In the genomic region with DNA sequence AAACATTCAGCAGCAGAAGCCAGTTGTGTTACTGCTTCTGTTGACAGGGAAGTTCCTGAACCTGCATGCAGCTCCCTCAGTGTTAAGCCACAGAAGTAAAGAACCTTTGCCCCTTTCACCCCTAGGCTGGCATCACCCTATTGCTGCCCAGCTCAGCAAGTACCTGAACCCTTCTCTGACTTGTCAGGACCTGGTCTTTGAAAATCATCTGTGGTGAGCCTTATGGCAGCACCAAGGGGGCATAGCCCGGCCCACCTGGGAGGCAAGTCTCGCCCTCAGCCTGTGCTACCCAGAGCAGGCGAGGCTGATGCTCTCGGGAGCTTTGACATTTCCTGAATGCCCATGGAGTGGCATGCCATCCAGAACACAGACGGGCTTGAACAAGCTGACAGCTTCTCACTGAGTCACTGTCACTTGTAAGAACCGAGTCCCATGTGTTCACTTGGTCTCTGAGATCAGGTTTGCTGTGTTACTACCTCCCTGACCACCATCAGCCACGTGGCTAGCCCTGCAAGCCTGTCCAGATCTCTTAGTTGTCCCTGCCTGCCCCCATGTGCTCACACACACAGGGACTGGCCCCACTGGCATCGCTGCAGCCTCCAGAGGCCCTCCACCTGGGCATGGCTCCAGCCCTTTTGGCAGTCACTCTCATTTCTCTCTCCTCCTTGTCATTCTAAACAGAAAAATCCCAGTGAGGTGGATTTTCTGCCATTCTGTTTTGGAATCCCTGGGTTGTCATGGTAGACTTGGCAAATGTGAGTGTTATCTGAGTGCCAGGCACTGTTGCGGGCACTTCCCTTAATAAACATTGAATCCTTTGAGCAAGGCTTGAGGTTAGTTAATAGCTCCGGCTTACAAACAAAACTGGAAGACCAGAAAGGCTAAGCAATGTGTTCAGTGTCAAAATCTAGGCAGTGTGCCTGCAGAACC, we compare ENCODE assay signal across 11 cellular contexts. TPM values are rescaled to one million over a fixed set of nuclear protein-coding genes. Genes with fewer than 3 reads are reported as not detected.
DNase-seq lines count a peak whose midpoint lies in the region; ATAC-seq, FAIRE-seq and TF ChIP-seq lines count a peak whose summit lies in the region.
"Had no signal": no experiment of that assay in that cellular context is flagged by ENCODE, and none has a peak within 500 bp of the region (broad histone marks: within the 10 kb centered on the region; RNA-seq: fewer than 3 reads in every experiment).

No MANE protein-coding gene starts in this region.

- H3K18ac ChIP-seq in H9 (ENCODE audit: insufficient read length, low read depth, low read length): no peak overlapping the region

- no peak overlapping the region for H4K8ac ChIP-seq in H9 (replicated peaks; ENCODE audit: insufficient read length, low read depth, low read length)

- no peaks in the 10 kb centered on the region for H3K79me2 ChIP-seq in H9 (ENCODE audit: insufficient read depth, low read length)

- intact Hi-C loops in sigmoid colon (cut with DNase I): loop anchor here (5.0 kb wide), 1 partner anchor 80 kb away; the partner anchor contains the start of gene CTCF

- H3K9me3 Mint-ChIP-seq in H9: no peaks in the 10 kb centered on the region
- no peaks in the 10 kb centered on the region for H3K9me3 Mint-ChIP-seq in activated T-helper 17 cell treated with anti-CD3 and anti-CD28 coated beads, Interleukin-2, amount 50 U/mL, for 72 hours

- TF ChIP-seq CTCF in H9 (conservative IDR thresholded peaks at IDR 0.05) (no peak), VCaP (conservative IDR thresholded peaks at IDR 0.05) (no peak), sigmoid colon (IDR thresholded peaks at IDR 0.05) (no peak)

- H2BK12ac ChIP-seq in H9 (ENCODE audit: insufficient read length, low read depth, low read length): no peak overlapping the region

- H4K20me1 ChIP-seq in H9 (ENCODE audit: control insufficient read depth, insufficient read depth, insufficient read length): no peaks in the 10 kb centered on the region

- WGBS in H9 (ENCODE audit: extremely low coverage, insufficient read length, low lambda C conversion rate): no CpG with 5 or more reads among the region's 10 CpGs
- 50 to 72% methylated on average over 10 of the region's 10 CpGs for WGBS in sigmoid colon, 2 donors

- H3K4me3 ChIP-seq in sigmoid colon: no peak overlapping the region

- no peak overlapping the region for H3T11ph ChIP-seq in H9 (ENCODE audit: low read length)

- no peaks in the 10 kb centered on the region for H3K27me3 ChIP-seq in H9 (ENCODE audit: insufficient read depth, low read length)
- peaks cover 18 to 29% (median 22%) of the 10 kb centered on the region in 3 donors for H3K27me3 ChIP-seq in sigmoid colon

- no peak for FAIRE-seq in frontal cortex (lab: Jason Lieb, UNC)
- FAIRE-seq: colon had no signal

- H3K27ac ChIP-seq in H9 (ENCODE audit: insufficient read length, low read depth, low read length) (no peak overlapping the region), VCaP (peak overlapping the region; percentile 80), sigmoid colon (peak overlapping the region; percentile 6 to 51 (median 50))

- H3K56ac ChIP-seq in H9 (ENCODE audit: insufficient read length, low read depth, low read length): no peak overlapping the region

- H3K4me1 ChIP-seq in H9 (ENCODE audit: insufficient read depth, low read length): no peaks in the 10 kb centered on the region
- peaks cover 0 to 32% (median 22%) of the 10 kb centered on the region in 4 donors for H3K4me1 ChIP-seq in sigmoid colon

- no peak for ATAC-seq in activated T-helper 17 cell treated with anti-CD3 and anti-CD28 coated beads, Interleukin-2, amount 50 U/mL, for 72 hours (replicated peaks)

- H3K4me3 Mint-ChIP-seq in H9: no peak overlapping the region
- H3K4me3 Mint-ChIP-seq in activated T-helper 17 cell treated with anti-CD3 and anti-CD28 coated beads, Interleukin-2, amount 50 U/mL, for 72 hours: no peak overlapping the region

- DNase-seq in H9 (no peak), frontal cortex (ENCODE audit: low spot score in 2 of 2) (peak; percentile 59 to 71), sigmoid colon (peak; percentile 89), NCI-H510A (lab: John Stamatoyannopoulos, UW) (no peak), activated T-cell treated with anti-CD3 and anti-CD28 coated beads for 4 hours (no peak)
- DNase-seq in activated T-cell treated with anti-CD3 and anti-CD28 coated beads, Interleukin-2, amount 50 U/mL, for 1 hour: no peak
- DNase-seq: activated CD4-positive, CD25-positive, alpha-beta regulatory T cell treated with anti-CD3 and anti-CD28 coated beads, Interleukin-2, amount 50 U/mL, for 72 hours; NCI-H69 had no signal

- H3K14ac ChIP-seq in H9 (ENCODE audit: insufficient read depth, low read length): no peak overlapping the region

- peaks cover 7 to 22% (median 14%) of the 10 kb centered on the region in 4 donors for H3K36me3 ChIP-seq in sigmoid colon

- H3K23ac ChIP-seq in H9 (ENCODE audit: insufficient read length, low read depth, low read length): no peak overlapping the region

- H3K23me2 ChIP-seq in H9 (ENCODE audit: insufficient read length, low read depth, low read length, poor library complexity, severe bottlenecking): peaks cover 8% of the 10 kb centered on the region

- TF ChIP-seq EP300 in sigmoid colon (IDR thresholded peaks at IDR 0.05): no peak

- H2AFZ ChIP-seq in H9 (ENCODE audit: low read length): no peak overlapping the region

- H2AK5ac ChIP-seq in H9 (ENCODE audit: insufficient read length, low read length): no peak overlapping the region

- H3K79me1 ChIP-seq in H9 (ENCODE audit: insufficient read depth, low read depth, low read length, poor library complexity, severe bottlenecking): no peaks in the 10 kb centered on the region

- no peak overlapping the region for H4K5ac ChIP-seq in H9 (ENCODE audit: insufficient read length, low read depth, low read length)

- no peak for TF ChIP-seq POLR2A in sigmoid colon (IDR thresholded peaks at IDR 0.05)

- peaks cover 8% of the 10 kb centered on the region for H3K27me3 Mint-ChIP-seq in H9 (ENCODE audit: low read depth)
- H3K27me3 Mint-ChIP-seq in activated T-helper 17 cell treated with anti-CD3 and anti-CD28 coated beads, Interleukin-2, amount 50 U/mL, for 72 hours: no peaks in the 10 kb centered on the region

- no peak overlapping the region for H2BK20ac ChIP-seq in H9 (ENCODE audit: low read depth, low read length, poor library complexity, severe bottlenecking)

- H3K9me3 ChIP-seq in H9 (ENCODE audit: control insufficient read depth, low read depth, low read length) (no peaks in the 10 kb centered on the region), sigmoid colon (peaks cover 0 to 3% (median 0%) of the 10 kb centered on the region in 4 donors)

- H3K27ac Mint-ChIP-seq in H9: peak overlapping the region in 2 of 3 experiments; percentile 10 to 31; a peak in 2 of 7 replicates
- no peak overlapping the region for H3K27ac Mint-ChIP-seq in activated T-helper 17 cell treated with anti-CD3 and anti-CD28 coated beads, Interleukin-2, amount 50 U/mL, for 72 hours

- H2BK5ac ChIP-seq in H9 (ENCODE audit: insufficient read length, low read length): no peak overlapping the region

- peaks cover 3 to 6% of the 10 kb centered on the region in 2 experiments; a peak in 2 of 4 replicates for H3K4me1 Mint-ChIP-seq in H9
- H3K4me1 Mint-ChIP-seq in activated T-helper 17 cell treated with anti-CD3 and anti-CD28 coated beads, Interleukin-2, amount 50 U/mL, for 72 hours: no peaks in the 10 kb centered on the region

- no peak overlapping the region for H2BK120ac ChIP-seq in H9 (ENCODE audit: low read depth, low read length, poor library complexity, severe bottlenecking)

- no peak overlapping the region for H4K91ac ChIP-seq in H9 (ENCODE audit: insufficient read length, low read depth, low read length)

- H3K4ac ChIP-seq in H9 (ENCODE audit: low read depth, low read length): no peak overlapping the region

- H3K9ac ChIP-seq in H9 (ENCODE audit: extremely low read depth, insufficient read length, low read length): no peak overlapping the region

- no peak overlapping the region for H3K4me2 ChIP-seq in H9 (ENCODE audit: insufficient read depth, insufficient read length, low read length)

- H2BK15ac ChIP-seq in H9 (ENCODE audit: low read depth, low read length): no peak overlapping the region

- peaks cover 7 to 28% (median 19%) of the 10 kb centered on the region in 3 experiments; a peak in 6 of 7 replicates for H3K36me3 Mint-ChIP-seq in H9 (ENCODE audit: insufficient read depth in 1 of 3, low read depth in 3 of 3)
- H3K36me3 Mint-ChIP-seq in activated T-helper 17 cell treated with anti-CD3 and anti-CD28 coated beads, Interleukin-2, amount 50 U/mL, for 72 hours (ENCODE audit: low read depth): peaks cover 37% of the 10 kb centered on the region

RNA-seq across cellular contexts. Expression of gene CARMIL2, which starts 2.9 kb away (rescaled TPM):
- total RNA-seq in H9 (2021): 57.7 and 58.5 TPM in 2 replicates
- 2.4 TPM for total RNA-seq in frontal cortex
- 1 to 10 TPM in 1 of 4 donors, under 1 TPM in 3; 0.36 to 1.5 (median 0.75) TPM for total RNA-seq in sigmoid colon
- 10 to 100 TPM in 1 of 3 donors, under 1 TPM in 1, not detected in 1; 0.23 to 20.7 TPM for polyA plus RNA-seq in sigmoid colon
- total RNA-seq in activated T-helper 17 cell treated with anti-CD3 and anti-CD28 coated beads, Interleukin-2, amount 50 U/mL, for 72 hours: 100 to 1,000 TPM; 134 to 169 TPM

RNA-seq across cellular contexts. Expression of gene ACD, which starts 18.0 kb away (rescaled TPM):
- 34.1 and 38.2 TPM in 2 replicates for total RNA-seq in H9 (2021)
- total RNA-seq in frontal cortex: 24.9 TPM
- total RNA-seq in sigmoid colon: 10 to 100 TPM; 13.9 to 20.6 (median 18.7) TPM
- polyA plus RNA-seq in sigmoid colon: 10 to 100 TPM in 1 of 3 donors, 1 to 10 TPM in 2; 7.4 to 19.3 (median 9.6) TPM
- total RNA-seq in activated T-helper 17 cell treated with anti-CD3 and anti-CD28 coated beads, Interleukin-2, amount 50 U/mL, for 72 hours: 10 to 100 TPM; 37.5 to 63.4 TPM

RNA-seq across cellular contexts. Expression of gene PARD6A, which starts 18.7 kb away (rescaled TPM):
- total RNA-seq in H9 (2021) (10.8 and 11.2 TPM in 2 replicates), frontal cortex (9.4 TPM), sigmoid colon (10 to 100 TPM; 12.8 to 16.6 (median 14.0) TPM)
- 1 to 10 TPM; 4.2 to 8.3 (median 4.4) TPM for polyA plus RNA-seq in sigmoid colon
- 10 to 100 TPM; 10.7 to 16.5 TPM for total RNA-seq in activated T-helper 17 cell treated with anti-CD3 and anti-CD28 coated beads, Interleukin-2, amount 50 U/mL, for 72 hours

RNA-seq across cellular contexts. Expression of gene ENKD1, which starts 24.5 kb away (rescaled TPM):
- 7.9 and 9.5 TPM in 2 replicates for total RNA-seq in H9 (2021)
- 9.4 TPM for total RNA-seq in frontal cortex
- 10 to 100 TPM; 21.0 to 27.0 (median 23.2) TPM for total RNA-seq in sigmoid colon
- polyA plus RNA-seq in sigmoid colon: 10 to 100 TPM in 1 of 3 donors, 1 to 10 TPM in 2; 6.9 to 16.2 (median 9.0) TPM
- 1 to 10 TPM; 9.1 to 9.4 TPM for total RNA-seq in activated T-helper 17 cell treated with anti-CD3 and anti-CD28 coated beads, Interleukin-2, amount 50 U/mL, for 72 hours

RNA-seq across cellular contexts. Expression of gene C16orf86, which starts 24.6 kb away (rescaled TPM):
- total RNA-seq in H9 (2021) (0.75 and 1.5 TPM in 2 replicates), frontal cortex (2.0 TPM), sigmoid colon (10 to 100 TPM in 3 of 4 donors, 1 to 10 TPM in 1; 8.6 to 26.1 (median 21.9) TPM)
- 1 to 10 TPM in 2 of 3 donors, under 1 TPM in 1; 0.46 to 5.0 (median 1.8) TPM for polyA plus RNA-seq in sigmoid colon
- 1 to 10 TPM; 1.5 to 1.8 TPM for total RNA-seq in activated T-helper 17 cell treated with anti-CD3 and anti-CD28 coated beads, Interleukin-2, amount 50 U/mL, for 72 hours

Comparison
In these comparisons a context has a peak if more than half of its experiments do, and no peak if none do; other contexts are left out.
1. DNase-seq: peak in frontal cortex (2 of 2) and sigmoid colon (single experiment); none in H9 (single experiment), NCI-H510A (single experiment), activated T-cell treated with anti-CD3 and anti-CD28 coated beads for 4 hours (single experiment) and activated T-cell treated with anti-CD3 and anti-CD28 coated beads, Interleukin-2, amount 50 U/mL, for 1 hour (single experiment).
2. RNA of gene CARMIL2, which starts 2.9 kb away (total RNA-seq): 134 to 169 TPM in activated T-helper 17 cell treated with anti-CD3 and anti-CD28 coated beads, Interleukin-2, amount 50 U/mL, for 72 hours and 57.7 to 58.5 TPM in H9; 2.4 TPM in frontal cortex (single experiment) and 0.36 to 1.5 TPM in sigmoid colon; every median in the first group is over 10 times any median in the second.